9 cellular contexts compared by ENCODE assay signal in genomic region chr1:18256318-18257235, GRCh38.
DNase-seq lines count a peak whose midpoint lies in the region; ATAC-seq, FAIRE-seq and TF ChIP-seq lines count a peak whose summit lies in the region.
"Had no signal": no experiment of that assay in that cellular context is flagged by ENCODE, and none has a peak within 500 bp of the region (broad histone marks: within the 10 kb centered on the region; RNA-seq: fewer than 3 reads in every experiment).

No MANE protein-coding gene starts in this region.

- FAIRE-seq in frontal cortex (lab: Jason Lieb, UNC): no peak

- H3K4me1 Mint-ChIP-seq in WTC11: peaks cover 10% of the 10 kb centered on the region

- H3K27me3 Mint-ChIP-seq in WTC11 (ENCODE audit: low read depth): peaks cover 3% of the 10 kb centered on the region

- ATAC-seq in WTC11 (peak; percentile 96), GM19324 (IDR thresholded peaks at IDR 0.05; ENCODE audit: low FRiP score, unreplicated experiment) (no peak)
- ATAC-seq: naive thymus-derived CD4-positive, alpha-beta T cell had no signal

- H3K27ac Mint-ChIP-seq in WTC11: no peak overlapping the region
- H3K27ac Mint-ChIP-seq: naive thymus-derived CD4-positive, alpha-beta T cell had no signal

- peaks cover 13% of the 10 kb centered on the region for H3K9me3 Mint-ChIP-seq in WTC11

- H3K36me3 Mint-ChIP-seq in WTC11: peaks cover 8% of the 10 kb centered on the region

- no peak overlapping the region for H3K4me3 Mint-ChIP-seq in WTC11
- H3K4me3 Mint-ChIP-seq: naive thymus-derived CD4-positive, alpha-beta T cell had no signal

- CTCF ChIA-PET in WTC11 (lab: Charles Lee): interaction anchor here (1.2 to 2.1 kb wide), 5 partner anchors 10 to 331 kb away, joined by 3 to 16 read pairs (median 3); no protein-coding TSS in a partner anchor

- POLR2A ChIA-PET in WTC11 (lab: Charles Lee): no interaction called here

- H3K4me3 ChIP-seq in Jurkat, Clone E6-1 (ENCODE audit: low read length): no peak overlapping the region

- no peak for TF ChIP-seq CTCF in WTC11 (IDR thresholded peaks at IDR 0.05)

- DNase-seq in DMS153 treated with DMSO at 0.1 percent for 48 hours (lab: John Stamatoyannopoulos, UW; ENCODE audit: unreplicated experiment) (peak; percentile 76), WTC11 (ENCODE audit: low spot score) (peak; percentile 93), islet precursor cell (peak; percentile 89), NCI-H526 (lab: John Stamatoyannopoulos, UW) (no peak), occipital lobe (lab: John Stamatoyannopoulos, UW) (no peak), frontal cortex (ENCODE audit: low spot score in 2 of 2) (no peak)
- DNase-seq in Jurkat, Clone E6-1 (ENCODE audit: low read depth, low spot score): peak; percentile 23

TF ChIP-seq in WTC11, 78 proteins besides CTCF, POLR2A, EP300 and RAD21 (continues in another document):
- TF ChIP-seq ATF1 (CRISPR knock-in tag; IDR thresholded peaks at IDR 0.05) (0 out of 2 replicates have a peak, but pooled peaks have one; percentile 43), GRHL2 (CRISPR knock-in tag; IDR thresholded peaks at IDR 0.05; ENCODE audit: insufficient replicate concordance, severe bottlenecking) (no peak), PREB (CRISPR knock-in tag; IDR thresholded peaks at IDR 0.05; ENCODE audit: borderline replicate concordance) (peak; percentile 65; the same call in 1 of the 2 replicates), NFATC4 (CRISPR knock-in tag; IDR thresholded peaks at IDR 0.05) (no peak), NR3C1 (CRISPR knock-in tag; conservative IDR thresholded peaks at IDR 0.05; ENCODE audit: low read depth) (no peak), E2F4 (CRISPR knock-in tag; IDR thresholded peaks at IDR 0.05; ENCODE audit: borderline replicate concordance, low read depth) (no peak), MYBL2 (CRISPR knock-in tag; IDR thresholded peaks at IDR 0.05) (peak; percentile 50; the same call in 1 of the 2 replicates), MXD4 (CRISPR knock-in tag; IDR thresholded peaks at IDR 0.05; ENCODE audit: borderline replicate concordance) (no peak), NFYB (CRISPR knock-in tag; conservative IDR thresholded peaks at IDR 0.05; ENCODE audit: low read depth) (no peak), SMAD4 (CRISPR knock-in tag; IDR thresholded peaks at IDR 0.05) (0 out of 2 replicates have a peak, but pooled peaks have one; percentile 44), E2F5 (CRISPR knock-in tag; IDR thresholded peaks at IDR 0.05) (no peak), PRRX2 (CRISPR knock-in tag; IDR thresholded peaks at IDR 0.05) (no peak), ZBTB21 (CRISPR knock-in tag; IDR thresholded peaks at IDR 0.05; ENCODE audit: borderline replicate concordance) (peak; percentile 85; the same call in 1 of the 2 replicates), ATF2 (CRISPR knock-in tag; IDR thresholded peaks at IDR 0.05; ENCODE audit: borderline replicate concordance, low read depth) (no peak), ZNF423 (CRISPR knock-in tag; IDR thresholded peaks at IDR 0.05) (0 out of 2 replicates have a peak, but pooled peaks have one; percentile 6)
- TF ChIP-seq, protein P1, sequence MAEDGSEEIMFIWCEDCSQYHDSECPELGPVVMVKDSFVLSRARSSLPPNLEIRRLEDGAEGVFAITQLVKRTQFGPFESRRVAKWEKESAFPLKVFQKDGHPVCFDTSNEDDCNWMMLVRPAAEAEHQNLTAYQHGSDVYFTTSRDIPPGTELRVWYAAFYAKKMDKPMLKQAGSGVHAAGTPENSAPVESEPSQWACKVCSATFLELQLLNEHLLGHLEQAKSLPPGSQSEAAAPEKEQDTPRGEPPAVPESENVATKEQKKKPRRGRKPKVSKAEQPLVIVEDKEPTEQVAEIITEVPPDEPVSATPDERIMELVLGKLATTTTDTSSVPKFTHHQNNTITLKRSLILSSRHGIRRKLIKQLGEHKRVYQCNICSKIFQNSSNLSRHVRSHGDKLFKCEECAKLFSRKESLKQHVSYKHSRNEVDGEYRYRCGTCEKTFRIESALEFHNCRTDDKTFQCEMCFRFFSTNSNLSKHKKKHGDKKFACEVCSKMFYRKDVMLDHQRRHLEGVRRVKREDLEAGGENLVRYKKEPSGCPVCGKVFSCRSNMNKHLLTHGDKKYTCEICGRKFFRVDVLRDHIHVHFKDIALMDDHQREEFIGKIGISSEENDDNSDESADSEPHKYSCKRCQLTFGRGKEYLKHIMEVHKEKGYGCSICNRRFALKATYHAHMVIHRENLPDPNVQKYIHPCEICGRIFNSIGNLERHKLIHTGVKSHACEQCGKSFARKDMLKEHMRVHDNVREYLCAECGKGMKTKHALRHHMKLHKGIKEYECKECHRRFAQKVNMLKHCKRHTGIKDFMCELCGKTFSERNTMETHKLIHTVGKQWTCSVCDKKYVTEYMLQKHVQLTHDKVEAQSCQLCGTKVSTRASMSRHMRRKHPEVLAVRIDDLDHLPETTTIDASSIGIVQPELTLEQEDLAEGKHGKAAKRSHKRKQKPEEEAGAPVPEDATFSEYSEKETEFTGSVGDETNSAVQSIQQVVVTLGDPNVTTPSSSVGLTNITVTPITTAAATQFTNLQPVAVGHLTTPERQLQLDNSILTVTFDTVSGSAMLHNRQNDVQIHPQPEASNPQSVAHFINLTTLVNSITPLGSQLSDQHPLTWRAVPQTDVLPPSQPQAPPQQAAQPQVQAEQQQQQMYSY (CRISPR knock-in tag; IDR thresholded peaks at IDR 0.05): no peak
- TF ChIP-seq, protein P2, sequence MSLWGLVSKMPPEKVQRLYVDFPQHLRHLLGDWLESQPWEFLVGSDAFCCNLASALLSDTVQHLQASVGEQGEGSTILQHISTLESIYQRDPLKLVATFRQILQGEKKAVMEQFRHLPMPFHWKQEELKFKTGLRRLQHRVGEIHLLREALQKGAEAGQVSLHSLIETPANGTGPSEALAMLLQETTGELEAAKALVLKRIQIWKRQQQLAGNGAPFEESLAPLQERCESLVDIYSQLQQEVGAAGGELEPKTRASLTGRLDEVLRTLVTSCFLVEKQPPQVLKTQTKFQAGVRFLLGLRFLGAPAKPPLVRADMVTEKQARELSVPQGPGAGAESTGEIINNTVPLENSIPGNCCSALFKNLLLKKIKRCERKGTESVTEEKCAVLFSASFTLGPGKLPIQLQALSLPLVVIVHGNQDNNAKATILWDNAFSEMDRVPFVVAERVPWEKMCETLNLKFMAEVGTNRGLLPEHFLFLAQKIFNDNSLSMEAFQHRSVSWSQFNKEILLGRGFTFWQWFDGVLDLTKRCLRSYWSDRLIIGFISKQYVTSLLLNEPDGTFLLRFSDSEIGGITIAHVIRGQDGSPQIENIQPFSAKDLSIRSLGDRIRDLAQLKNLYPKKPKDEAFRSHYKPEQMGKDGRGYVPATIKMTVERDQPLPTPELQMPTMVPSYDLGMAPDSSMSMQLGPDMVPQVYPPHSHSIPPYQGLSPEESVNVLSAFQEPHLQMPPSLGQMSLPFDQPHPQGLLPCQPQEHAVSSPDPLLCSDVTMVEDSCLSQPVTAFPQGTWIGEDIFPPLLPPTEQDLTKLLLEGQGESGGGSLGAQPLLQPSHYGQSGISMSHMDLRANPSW (CRISPR knock-in tag; conservative IDR thresholded peaks at IDR 0.05; ENCODE audit: low read depth): no peak
- TF ChIP-seq, protein P3, sequence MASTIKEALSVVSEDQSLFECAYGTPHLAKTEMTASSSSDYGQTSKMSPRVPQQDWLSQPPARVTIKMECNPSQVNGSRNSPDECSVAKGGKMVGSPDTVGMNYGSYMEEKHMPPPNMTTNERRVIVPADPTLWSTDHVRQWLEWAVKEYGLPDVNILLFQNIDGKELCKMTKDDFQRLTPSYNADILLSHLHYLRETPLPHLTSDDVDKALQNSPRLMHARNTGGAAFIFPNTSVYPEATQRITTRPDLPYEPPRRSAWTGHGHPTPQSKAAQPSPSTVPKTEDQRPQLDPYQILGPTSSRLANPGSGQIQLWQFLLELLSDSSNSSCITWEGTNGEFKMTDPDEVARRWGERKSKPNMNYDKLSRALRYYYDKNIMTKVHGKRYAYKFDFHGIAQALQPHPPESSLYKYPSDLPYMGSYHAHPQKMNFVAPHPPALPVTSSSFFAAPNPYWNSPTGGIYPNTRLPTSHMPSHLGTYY (CRISPR knock-in tag; IDR thresholded peaks at IDR 0.05): no peak

Comparison
In these comparisons a context has a peak if more than half of its experiments do, and no peak if none do; other contexts are left out.
1. DNase-seq: peak in DMS153 treated with DMSO at 0.1 percent for 48 hours (single experiment), Jurkat, Clone E6-1 (single experiment), WTC11 (single experiment) and islet precursor cell (single experiment); none in NCI-H526 (0 of 2), occipital lobe (single experiment) and frontal cortex (0 of 2).